In genomic region chr15:85330941-85331588, GRCh38 we compare ENCODE assay signal across 8 cellular contexts. TPM values are rescaled to one million over a fixed set of nuclear protein-coding genes. Genes with fewer than 3 reads are reported as not detected.
DNase-seq lines count a peak whose midpoint lies in the region; ATAC-seq and TF ChIP-seq lines count a peak whose summit lies in the region.

No MANE protein-coding gene starts in this region.

- peak overlapping the region; percentile 25 for H3K4me3 ChIP-seq in HUES6 (ENCODE audit: low read depth, low read length)
- H3K4me3 ChIP-seq in RWPE2 (ENCODE audit: severe bottlenecking): no peak overlapping the region
- no peak overlapping the region for H3K4me3 ChIP-seq in urinary bladder (ENCODE audit: low read depth, low read length)

- 24% methylated on average over 13 of the region's 13 CpGs for WGBS in urinary bladder

- no peak overlapping the region for H3K4me3 Mint-ChIP-seq in progenitor cell of endocrine pancreas (ENCODE audit: low read depth)

- DNase-seq in EH (ENCODE audit: low read depth) (peak; percentile 92), RWPE2 (ENCODE audit: low spot score) (peak; percentile 88), glomerular endothelial cell (ENCODE audit: extremely low read depth, low read depth, low spot score) (peak; percentile 76), progenitor cell of endocrine pancreas (ENCODE audit: low spot score, unreplicated experiment) (peak; percentile 57)
- peak; percentile 71 for DNase-seq in activated naive CD4-positive, alpha-beta T cell treated with Interleukin-2 at 50 U/mL for 16 hours

- peak overlapping the region; percentile 11 for H3K9ac ChIP-seq in HUES6 (ENCODE audit: low read length)

- H3K36me3 Mint-ChIP-seq in progenitor cell of endocrine pancreas (ENCODE audit: insufficient read depth): no peaks in the 10 kb centered on the region

- no peaks in the 10 kb centered on the region for H3K9me3 Mint-ChIP-seq in progenitor cell of endocrine pancreas (ENCODE audit: low read depth)

- H3K27me3 ChIP-seq in HUES6 (ENCODE audit: control insufficient read depth, insufficient read depth, low read length) (no peaks in the 10 kb centered on the region), RWPE2 (ENCODE audit: insufficient read depth, poor library complexity, severe bottlenecking) (no peaks in the 10 kb centered on the region)

- H3K9me3 ChIP-seq in HUES6 (ENCODE audit: control insufficient read depth, insufficient read depth, low read depth, low read length) (no peaks in the 10 kb centered on the region), RWPE2 (ENCODE audit: severe bottlenecking) (no peaks in the 10 kb centered on the region)

- H3K27ac ChIP-seq in HUES6 (ENCODE audit: low read depth, low read length) (no peak overlapping the region), RWPE2 (ENCODE audit: poor library complexity, severe bottlenecking) (peak overlapping the region; percentile 46), urinary bladder (ENCODE audit: low read depth) (peak overlapping the region; percentile 85)

- H3K36me3 ChIP-seq in HUES6 (ENCODE audit: control insufficient read depth, insufficient read depth, low read length) (no peaks in the 10 kb centered on the region), RWPE2 (ENCODE audit: low read depth) (no peaks in the 10 kb centered on the region), urinary bladder (ENCODE audit: insufficient read depth) (no peaks in the 10 kb centered on the region)

- H3K4me1 Mint-ChIP-seq in progenitor cell of endocrine pancreas (ENCODE audit: low read depth): peaks cover 29% of the 10 kb centered on the region

- H3K27me3 Mint-ChIP-seq in progenitor cell of endocrine pancreas: peaks cover 15% of the 10 kb centered on the region

- H3K4me1 ChIP-seq in HUES6 (ENCODE audit: control insufficient read depth, insufficient read depth, low read length): peaks cover 24% of the 10 kb centered on the region
- H3K4me1 ChIP-seq in RWPE2 (ENCODE audit: insufficient read depth, poor library complexity, severe bottlenecking): peaks cover 9% of the 10 kb centered on the region
- peaks cover 2% of the 10 kb centered on the region for H3K4me1 ChIP-seq in urinary bladder (ENCODE audit: insufficient read depth)

- ATAC-seq in GM21515 (IDR thresholded peaks at IDR 0.05; ENCODE audit: unreplicated experiment): peak; percentile 64
- ATAC-seq in RWPE2 (ENCODE audit: low read depth): peak; percentile 95

- TF ChIP-seq CTCF in RWPE2 (IDR thresholded peaks at IDR 0.05; ENCODE audit: poor library complexity, severe bottlenecking) (peak; percentile 99), progenitor cell of endocrine pancreas (IDR thresholded peaks at IDR 0.05; ENCODE audit: unreplicated experiment) (peak; percentile 84)

- H3K27ac Mint-ChIP-seq in progenitor cell of endocrine pancreas: peak overlapping the region; percentile 88

RNA-seq across cellular contexts. Expression of gene AKAP13, which starts 49.3 kb away (rescaled TPM):
- 74.2 and 112 TPM in 2 replicates for total RNA-seq in glomerular endothelial cell
- 114 and 119 TPM in 2 replicates for total RNA-seq in progenitor cell of endocrine pancreas
- 206 TPM for total RNA-seq in urinary bladder
- polyA plus RNA-seq in urinary bladder: 84.2 TPM
